Comparison of ENCODE assay signal across 19 cellular contexts in genomic region chr2:84477886-84478285, GRCh38. TPM values are rescaled to one million over a fixed set of nuclear protein-coding genes. Genes with fewer than 3 reads are reported as not detected.
DNase-seq lines count a peak whose midpoint lies in the region; TF ChIP-seq lines count a peak whose summit lies in the region.
"Had no signal": no experiment of that assay in that cellular context is flagged by ENCODE, and none has a peak within 500 bp of the region (broad histone marks: within the 10 kb centered on the region; RNA-seq: fewer than 3 reads in every experiment).

No MANE protein-coding gene starts in this region.

- no peak overlapping the region for H2AFZ ChIP-seq in osteoblast (ENCODE audit: low read length)
- H2AFZ ChIP-seq: GM23248 had no signal

- no peaks in the 10 kb centered on the region for H4K20me1 ChIP-seq in osteoblast (ENCODE audit: insufficient read depth, low read length)

- H3K27ac ChIP-seq in osteoblast (ENCODE audit: low read depth, low read length): no peak overlapping the region
- H3K27ac ChIP-seq: GM23248, Peyer's patch, SJSA1 had no signal

- H3K79me2 ChIP-seq in osteoblast (ENCODE audit: insufficient read depth, low read length): no peaks in the 10 kb centered on the region

- H3K4me2 ChIP-seq in osteoblast (ENCODE audit: insufficient read depth, low read length): no peak overlapping the region

- no peaks in the 10 kb centered on the region for H3K9me3 ChIP-seq in osteoblast (ENCODE audit: low read depth, low read length)

- no peak for TF ChIP-seq CTCF in osteoblast (IDR thresholded peaks at IDR 0.05; ENCODE audit: extremely low read depth, low read depth, low read length)

- no peaks in the 10 kb centered on the region for H3K36me3 ChIP-seq in osteoblast (ENCODE audit: insufficient read depth, low read length)
- H3K36me3 ChIP-seq: Peyer's patch had no signal

- no peaks in the 10 kb centered on the region for H3K27me3 ChIP-seq in osteoblast (ENCODE audit: insufficient read depth, low read length)
- H3K27me3 ChIP-seq: Peyer's patch, SJSA1 had no signal

- peaks cover 10% of the 10 kb centered on the region for H3K4me1 ChIP-seq in osteoblast (ENCODE audit: insufficient read depth, low read length)
- H3K4me1 ChIP-seq: Peyer's patch had no signal

- H3K4me3 ChIP-seq in osteoblast (ENCODE audit: insufficient read depth, low read length): no peak overlapping the region
- H3K4me3 ChIP-seq: GM12878, GM23248, Peyer's patch, SJSA1 had no signal

- DNase-seq in DMS53 treated with DMSO at 0.1 percent for 48 hours (lab: John Stamatoyannopoulos, UW; ENCODE audit: unreplicated experiment) (peak; percentile 30), NCI-H82 (lab: John Stamatoyannopoulos, UW) (peak; percentile 93), amniotic epithelial cell (ENCODE audit: low read depth) (peak; percentile 54), osteoblast (ENCODE audit: insufficient read length, low spot score, missing footprints) (peak; percentile 1), NCI-H510A treated with DMSO at 0.1 percent for 48 hours (lab: John Stamatoyannopoulos, UW) (no peak), GOT3 (lab: John Stamatoyannopoulos, UW) (no peak)
- no peak for DNase-seq in activated naive CD4-positive, alpha-beta T cell treated with Interleukin-2 at 50 U/mL for 16 hours
- DNase-seq: CD4-positive, alpha-beta T cell; GM23248; HCEC 1CT; KG1; NCI-H1105 treated with DMSO at 0.1 percent for 48 hours; NCI-H2029 treated with DMSO at 0.1 percent for 48 hours; NCI-H446 treated with DMSO at 0.1 percent for 48 hours; NCI-H774; Peyer's patch had no signal

RNA-seq across cellular contexts. Expression of gene SUCLG1, which starts 18.8 kb away (rescaled TPM):
- 45.2 and 57.2 TPM in 2 replicates for total RNA-seq in osteoblast

RNA-seq across cellular contexts. Expression of gene DNAH6, which starts 38.4 kb away (rescaled TPM):
- under 0.01 and 0.36 TPM in 2 replicates for total RNA-seq in osteoblast
- total RNA-seq: A673 had no signal

Comparison
In these comparisons a context has a peak if more than half of its experiments do, and no peak if none do; other contexts are left out.
1. DNase-seq: peak in DMS53 treated with DMSO at 0.1 percent for 48 hours (single experiment), NCI-H82 (single experiment), amniotic epithelial cell (single experiment) and osteoblast (single experiment); none in activated naive CD4-positive, alpha-beta T cell treated with Interleukin-2 at 50 U/mL for 16 hours (single experiment), NCI-H510A treated with DMSO at 0.1 percent for 48 hours (single experiment) and GOT3 (single experiment).